Comparison of ENCODE assay signal across 8 cellular contexts in the genomic region with DNA sequence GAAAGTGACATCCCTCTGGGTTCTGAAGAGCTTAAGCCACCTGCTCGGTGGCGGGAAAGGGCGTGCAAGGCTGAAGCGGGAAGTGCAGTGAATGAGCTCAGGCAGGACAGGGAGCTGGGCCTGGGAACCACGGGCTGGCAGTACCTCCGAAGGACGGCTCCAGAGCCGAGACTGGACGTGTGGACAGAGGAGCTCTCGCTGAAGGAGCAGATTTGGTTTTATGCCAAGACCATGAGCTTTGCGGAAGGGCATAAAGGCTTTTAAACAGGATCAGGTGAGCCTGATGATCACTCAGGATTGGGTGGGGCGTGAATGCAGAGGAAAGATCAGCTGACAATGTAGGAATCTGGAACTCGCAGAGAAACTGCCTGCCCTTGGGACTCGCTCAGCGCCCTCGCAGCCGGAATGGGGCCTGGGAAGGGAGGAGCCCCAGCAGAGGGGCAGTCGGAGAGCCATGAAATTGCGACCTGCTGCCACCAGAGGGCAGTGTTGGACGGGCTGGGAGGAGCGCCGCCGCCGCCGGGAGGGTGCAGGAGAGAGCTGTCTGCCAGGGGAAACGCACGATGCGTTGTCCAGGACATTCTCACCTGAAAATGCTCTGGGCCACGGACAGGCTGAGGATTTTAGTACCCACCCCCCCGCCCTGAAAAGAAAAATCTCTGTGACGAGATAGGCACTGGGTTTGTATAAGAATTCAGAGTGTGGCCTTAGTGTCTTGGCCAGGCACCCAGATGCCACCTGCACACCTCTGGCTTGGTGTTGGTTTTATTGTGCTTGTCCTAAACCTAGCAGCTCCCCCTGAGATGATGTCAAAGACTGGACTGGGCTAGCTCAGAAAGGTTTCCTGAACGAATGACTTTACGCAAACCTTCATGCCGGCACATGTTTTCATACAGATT.
DNase-seq lines count a peak whose midpoint lies in the region; ATAC-seq and TF ChIP-seq lines count a peak whose summit lies in the region.

No MANE protein-coding gene starts in this region.

- no peaks in the 10 kb centered on the region for H3K4me1 ChIP-seq in CD4-positive, CD25-positive, alpha-beta regulatory T cell (ENCODE audit: control insufficient read depth, insufficient read depth, low read length, poor library complexity, severe bottlenecking)

- no peak overlapping the region for H3K27ac Mint-ChIP-seq in CD4-positive, CD25-positive, alpha-beta regulatory T cell
- no peak overlapping the region for H3K27ac Mint-ChIP-seq in activated CD8-positive, alpha-beta memory T cell treated with anti-CD3 and anti-CD28 coated beads, Interleukin-2, amount 10 ng/mL, durations not matched to agents 7 days and 5 days

- CTCF ChIA-PET in activated CD8-positive, alpha-beta memory T cell treated with anti-CD3 and anti-CD28 coated beads, Interleukin-2, amount 10 ng/mL, durations not matched to agents 7 days and 5 days (lab: Charles Lee): interaction anchor here (0.8 to 1.6 kb wide), 11 partner anchors 9 to 1246 kb away, joined by 3 to 7 read pairs (median 3); no protein-coding TSS in a partner anchor

- H3K9me3 Mint-ChIP-seq in CD4-positive, CD25-positive, alpha-beta regulatory T cell: peaks cover 0 to 2% (median 0%) of the 10 kb centered on the region in 7 donors
- no peaks in the 10 kb centered on the region for H3K9me3 Mint-ChIP-seq in activated CD8-positive, alpha-beta memory T cell treated with anti-CD3 and anti-CD28 coated beads, Interleukin-2, amount 10 ng/mL, durations not matched to agents 7 days and 5 days (ENCODE audit: low read depth)

- peaks cover 5% of the 10 kb centered on the region for H3K27me3 ChIP-seq in CD4-positive, CD25-positive, alpha-beta regulatory T cell (ENCODE audit: control insufficient read depth, insufficient read depth, low read length)

- DNase-seq in CD4-positive, CD25-positive, alpha-beta regulatory T cell: peak; percentile 14 to 53 (median 23)
- DNase-seq in NCI-H69 (lab: John Stamatoyannopoulos, UW) (peak; percentile 92), epithelial cell of proximal tubule (ENCODE audit: low read depth) (no peak), mucosa of gallbladder (ENCODE audit: low spot score) (peak; percentile 83)
- DNase-seq in activated CD8-positive, alpha-beta memory T cell treated with anti-CD3 and anti-CD28 coated beads, Interleukin-2, amount 10 ng/mL, durations not matched to agents 7 days and 5 days: peak; percentile 70
- DNase-seq in stimulated activated naive CD8-positive, alpha-beta T cell treated with anti-CD3 and anti-CD28 coated beads, Interleukin-15, Interleukin-2, amounts not matched to agents 100 U/mL and 50 U/mL, for 24 hours: peak; percentile 80

- peaks cover 4% of the 10 kb centered on the region for H3K27me3 Mint-ChIP-seq in CD4-positive, CD25-positive, alpha-beta regulatory T cell
- H3K27me3 Mint-ChIP-seq in activated CD8-positive, alpha-beta memory T cell treated with anti-CD3 and anti-CD28 coated beads, Interleukin-2, amount 10 ng/mL, durations not matched to agents 7 days and 5 days: peaks cover 10% of the 10 kb centered on the region

- H3K9me3 ChIP-seq in CD4-positive, CD25-positive, alpha-beta regulatory T cell (ENCODE audit: control insufficient read depth in 2 of 2, low read length in 2 of 2): no peaks in the 10 kb centered on the region

- no peaks in the 10 kb centered on the region for H3K36me3 Mint-ChIP-seq in CD4-positive, CD25-positive, alpha-beta regulatory T cell
- no peaks in the 10 kb centered on the region for H3K36me3 Mint-ChIP-seq in activated CD8-positive, alpha-beta memory T cell treated with anti-CD3 and anti-CD28 coated beads, Interleukin-2, amount 10 ng/mL, durations not matched to agents 7 days and 5 days

- no peak overlapping the region for H3K4me3 Mint-ChIP-seq in CD4-positive, CD25-positive, alpha-beta regulatory T cell
- no peak overlapping the region for H3K4me3 Mint-ChIP-seq in activated CD8-positive, alpha-beta memory T cell treated with anti-CD3 and anti-CD28 coated beads, Interleukin-2, amount 10 ng/mL, durations not matched to agents 7 days and 5 days

- no peak overlapping the region for H3K4me3 ChIP-seq in CD4-positive, CD25-positive, alpha-beta regulatory T cell (ENCODE audit: low read depth, low read length)
- H3K4me3 ChIP-seq in epithelial cell of proximal tubule (ENCODE audit: low read depth, low read length): peak overlapping the region; percentile 25

- H3K36me3 ChIP-seq in CD4-positive, CD25-positive, alpha-beta regulatory T cell (ENCODE audit: control insufficient read depth, insufficient read depth, low read length): no peaks in the 10 kb centered on the region

- ATAC-seq in CD4-positive, CD25-positive, alpha-beta regulatory T cell (ENCODE audit: low read depth in 2 of 2): peak; percentile 49 to 62
- ATAC-seq in GM19035 (IDR thresholded peaks at IDR 0.05; ENCODE audit: unreplicated experiment) (peak; percentile 91), HG03108 (IDR thresholded peaks at IDR 0.05; ENCODE audit: unreplicated experiment) (peak; percentile 86)
- peak; percentile 72 for ATAC-seq in activated CD8-positive, alpha-beta memory T cell treated with anti-CD3 and anti-CD28 coated beads, Interleukin-2, amount 10 ng/mL, durations not matched to agents 7 days and 5 days
- ATAC-seq in stimulated activated naive CD8-positive, alpha-beta T cell treated with anti-CD3 and anti-CD28 coated beads, Interleukin-15, Interleukin-2, amounts not matched to agents 100 U/mL and 50 U/mL, for 24 hours: peak; percentile 60

- peaks cover 0 to 5% (median 4%) of the 10 kb centered on the region in 4 donors for H3K4me1 Mint-ChIP-seq in CD4-positive, CD25-positive, alpha-beta regulatory T cell
- peaks cover 2% of the 10 kb centered on the region for H3K4me1 Mint-ChIP-seq in activated CD8-positive, alpha-beta memory T cell treated with anti-CD3 and anti-CD28 coated beads, Interleukin-2, amount 10 ng/mL, durations not matched to agents 7 days and 5 days

- TF ChIP-seq CTCF in epithelial cell of proximal tubule (conservative IDR thresholded peaks at IDR 0.05; ENCODE audit: low read depth, low read length): peak; percentile 89

- no peak overlapping the region for H3K27ac ChIP-seq in CD4-positive, CD25-positive, alpha-beta regulatory T cell (ENCODE audit: insufficient read depth, low read length, poor library complexity, severe bottlenecking)
